ENCODE assay signal across 8 cellular contexts in genomic region chr12:92928431-92928961, GRCh38. TPM values are rescaled to one million over a fixed set of nuclear protein-coding genes. Genes with fewer than 3 reads are reported as not detected.
A peak's percentile ranks its signal among the peaks of the same experiment; 100 is the strongest.
DNase-seq lines count a peak whose midpoint lies in the region; ATAC-seq and TF ChIP-seq lines count a peak whose summit lies in the region.

No MANE protein-coding gene starts in this region.

- BruUV-seq in A673 (replicated peaks; lab: Mats Ljungman, UMichigan), result no TSS peak

- peak overlapping the region; percentile 85 for H4K8ac ChIP-seq in mesenchymal stem cell (ENCODE audit: low read length)

- DNase-seq in A673 (ENCODE audit: low spot score) (no peak), HL-60 (ENCODE audit: low read depth in 1 of 2, low spot score in 1 of 2) (peak in 1 of 2 experiments; percentile 18), dermis blood vessel endothelial cell (peak; percentile 49), mesenchymal stem cell (peak; percentile 51), putamen (ENCODE audit: low spot score) (no peak)
- DNase-seq in activated CD4-positive, alpha-beta T cell treated with anti-CD3 and anti-CD28 coated beads for 4 hours, result peak; percentile 67 to 73
- DNase-seq in stimulated activated CD8-positive, alpha-beta memory T cell treated with anti-CD3 and anti-CD28 coated beads, Interleukin-12 subunit alpha, Interleukin-12 subunit beta, amount 100 ng/mL, for 4 hours (ENCODE audit: low read depth), result peak; percentile 54

- H3K36me3 ChIP-seq in A673 (ENCODE audit: insufficient read depth, low read length, poor library complexity, severe bottlenecking), result no peaks in the 10 kb centered on the region
- no peaks in the 10 kb centered on the region for H3K36me3 ChIP-seq in mesenchymal stem cell (ENCODE audit: control insufficient read depth in 1 of 2, insufficient read depth in 2 of 2, low read depth in 1 of 2, low read length in 2 of 2)

- peaks cover 16% of the 10 kb centered on the region for H3K4me1 ChIP-seq in A673 (ENCODE audit: insufficient read depth, low read length, poor library complexity, severe bottlenecking)
- peaks cover 5% of the 10 kb centered on the region for H3K4me1 ChIP-seq in mesenchymal stem cell (ENCODE audit: control insufficient read depth, insufficient read depth, low read depth, low read length)

- peak overlapping the region; percentile 90 for H2BK15ac ChIP-seq in mesenchymal stem cell (ENCODE audit: low read depth, poor library complexity, severe bottlenecking)

- H3K9me3 ChIP-seq in A673 (ENCODE audit: low read depth, low read length, poor library complexity, severe bottlenecking) (no peaks in the 10 kb centered on the region), mesenchymal stem cell (ENCODE audit: control insufficient read depth, low read length) (no peaks in the 10 kb centered on the region)

- H4K91ac ChIP-seq in mesenchymal stem cell (ENCODE audit: low read length), result peak overlapping the region; percentile 86

- H3K27me3 ChIP-seq in A673 (replicated peaks; ENCODE audit: insufficient read depth, low read depth, low read length, poor library complexity), result no peaks in the 10 kb centered on the region
- H3K27me3 ChIP-seq in HL-60 (ENCODE audit: insufficient read depth, poor library complexity, severe bottlenecking), result no peaks in the 10 kb centered on the region
- no peaks in the 10 kb centered on the region for H3K27me3 ChIP-seq in mesenchymal stem cell (ENCODE audit: control insufficient read depth in 1 of 2, insufficient read depth in 1 of 2, low read length in 2 of 2)

- ATAC-seq in GM19324 (IDR thresholded peaks at IDR 0.05; ENCODE audit: low FRiP score, unreplicated experiment), result peak; percentile 14

- H2BK12ac ChIP-seq in mesenchymal stem cell (ENCODE audit: low read length in 2 of 2), result peak overlapping the region in 1 of 2 experiments; percentile 99

- H3K14ac ChIP-seq in mesenchymal stem cell (ENCODE audit: low read length in 2 of 2), result peak overlapping the region; percentile 96 to 100

- H3K4me3 ChIP-seq in A673 (ENCODE audit: low read depth, low read length, poor library complexity, severe bottlenecking) (peak overlapping the region; percentile 71), HL-60 (replicated peaks; ENCODE audit: insufficient read depth, low read length) (peak overlapping the region; percentile 53), mesenchymal stem cell (ENCODE audit: insufficient read depth in 1 of 2, low read depth in 1 of 2, low read length in 2 of 2) (peak overlapping the region; percentile 82 to 91)

- intact Hi-C loops in A673 (cut with micrococcal nuclease; ENCODE audit: unreplicated experiment), result loop anchor here (5.0 kb wide), 2 partner anchors 141 to 206 kb away; no protein-coding TSS in a partner anchor

- H3K9ac ChIP-seq in mesenchymal stem cell (ENCODE audit: low read length), result peak overlapping the region; percentile 99

- POLR2A ChIA-PET in A673 (lab: Charles Lee; ENCODE audit: low non-redundant PET), result no interaction called here

- no peak for TF ChIP-seq CTCF in A673 (conservative IDR thresholded peaks at IDR 0.05; ENCODE audit: low read depth, low read length)
- TF ChIP-seq CTCF in HL-60 (IDR thresholded peaks at IDR 0.05; ENCODE audit: insufficient read depth, low read length), result no peak

- H3K4ac ChIP-seq in mesenchymal stem cell (ENCODE audit: low read depth in 1 of 2, low read length in 2 of 2), result peak overlapping the region; percentile 97 to 98

- H3K27ac ChIP-seq in A673 (ENCODE audit: low read depth, low read length, poor library complexity, severe bottlenecking) (peak overlapping the region; percentile 95), HL-60 (replicated peaks) (peak overlapping the region; percentile 98), mesenchymal stem cell (ENCODE audit: low read length, poor library complexity, severe bottlenecking) (peak overlapping the region; percentile 90)

- H3K18ac ChIP-seq in mesenchymal stem cell (ENCODE audit: low read depth in 1 of 2, low read length in 2 of 2), result peak overlapping the region; percentile 97 to 99

- peak overlapping the region in 1 of 2 experiments; percentile 79 for H3K23ac ChIP-seq in mesenchymal stem cell (ENCODE audit: low read length in 2 of 2)

- CTCF ChIA-PET in A673 (lab: Charles Lee), result interaction anchor here (1.1 kb wide), 1 partner anchor 491 kb away, joined by 3 read pairs; no protein-coding TSS in a partner anchor

- peak overlapping the region; percentile 81 for H2BK5ac ChIP-seq in mesenchymal stem cell (ENCODE audit: low read depth, low read length, poor library complexity, severe bottlenecking)

- 0% methylated on average over 29 of the region's 49 CpGs for WGBS in mesenchymal stem cell

- H3K4me2 ChIP-seq in mesenchymal stem cell (ENCODE audit: low read length, poor library complexity, severe bottlenecking), result peak overlapping the region; percentile 90

- peak overlapping the region; percentile 95 for H2BK120ac ChIP-seq in mesenchymal stem cell (ENCODE audit: low read depth, low read length)

- H2AFZ ChIP-seq in mesenchymal stem cell (ENCODE audit: low read depth, low read length), result peak overlapping the region; percentile 15

- no peak overlapping the region for H2AK5ac ChIP-seq in mesenchymal stem cell (ENCODE audit: low read length, severe bottlenecking)

- H3K79me1 ChIP-seq in mesenchymal stem cell (replicated peaks; ENCODE audit: low read length, poor library complexity, severe bottlenecking), result peaks cover 2% of the 10 kb centered on the region

RNA-seq across cellular contexts. Expression of gene EEA1, which starts 0.6 kb away (rescaled TPM):
- 33.2 and 35.7 TPM in 2 replicates for total RNA-seq in A673 (2021)
- 23.0 and 49.5 TPM in 2 replicates for total RNA-seq in dermis blood vessel endothelial cell
- 35.6 TPM for polyA plus RNA-seq in mesenchymal stem cell (2013, experiment 1 of 2)
- polyA plus RNA-seq in mesenchymal stem cell (2013, experiment 2 of 2), result 38.7 TPM

Comparison
In these comparisons a context has a peak if more than half of its experiments do, and no peak if none do; other contexts are left out.
1. DNase-seq: peak in activated CD4-positive, alpha-beta T cell treated with anti-CD3 and anti-CD28 coated beads for 4 hours (2 of 2), dermis blood vessel endothelial cell (single experiment), mesenchymal stem cell (single experiment) and stimulated activated CD8-positive, alpha-beta memory T cell treated with anti-CD3 and anti-CD28 coated beads, Interleukin-12 subunit alpha, Interleukin-12 subunit beta, amount 100 ng/mL, for 4 hours (single experiment); none in A673 (single experiment) and putamen (single experiment).
2. Peak in every context shown above with its lines, with median percentiles within 50 percentile points of each other: H3K27ac ChIP-seq and H3K4me3 ChIP-seq.